In genomic region chr13:99431927-99432636, GRCh38 we compare ENCODE assay signal across 8 cellular contexts.
A peak's percentile ranks its signal among the peaks of the same experiment; 100 is the strongest.
DNase-seq lines count a peak whose midpoint lies in the region; ATAC-seq and TF ChIP-seq lines count a peak whose summit lies in the region.

No MANE protein-coding gene starts in this region.

- H3K36me3 ChIP-seq in naive thymus-derived CD4-positive, alpha-beta T cell (ENCODE audit: control insufficient read depth in 2 of 3, insufficient read depth in 3 of 3, low read length in 3 of 3), result no peaks in the 10 kb centered on the region

- H3K4me3 Mint-ChIP-seq in activated CD4-positive, alpha-beta memory T cell treated with anti-CD3 and anti-CD28 coated beads, Interleukin-2, amount 10 ng/mL, durations not matched to agents 7 days and 5 days, result peak overlapping the region; percentile 62
- peak overlapping the region; percentile 75 to 92 (median 84) for H3K4me3 Mint-ChIP-seq in naive thymus-derived CD4-positive, alpha-beta T cell

- H3K36me3 Mint-ChIP-seq in activated CD4-positive, alpha-beta memory T cell treated with anti-CD3 and anti-CD28 coated beads, Interleukin-2, amount 10 ng/mL, durations not matched to agents 7 days and 5 days (ENCODE audit: low read depth), result peaks cover 5% of the 10 kb centered on the region
- peaks cover 0 to 6% (median 0%) of the 10 kb centered on the region in 5 donors for H3K36me3 Mint-ChIP-seq in naive thymus-derived CD4-positive, alpha-beta T cell

- H3K9me3 Mint-ChIP-seq in activated CD4-positive, alpha-beta memory T cell treated with anti-CD3 and anti-CD28 coated beads, Interleukin-2, amount 10 ng/mL, durations not matched to agents 7 days and 5 days, result no peaks in the 10 kb centered on the region
- H3K9me3 Mint-ChIP-seq in naive thymus-derived CD4-positive, alpha-beta T cell, result peaks cover 0 to 3% (median 0%) of the 10 kb centered on the region in 11 donors

- CTCF ChIA-PET in activated CD4-positive, alpha-beta memory T cell treated with anti-CD3 and anti-CD28 coated beads, Interleukin-2, amount 10 ng/mL, durations not matched to agents 7 days and 5 days (lab: Charles Lee), result interaction anchor here (0.7 to 1.8 kb wide), 3 partner anchors 44 to 162 kb away, joined by 3 to 5 read pairs (median 3); no protein-coding TSS in a partner anchor
- CTCF ChIA-PET in naive thymus-derived CD4-positive, alpha-beta T cell (lab: Charles Lee), result interaction anchor here (0.6 kb wide), 2 partner anchors 34 to 118 kb away, joined by 4 to 5 read pairs; no protein-coding TSS in a partner anchor

- peak overlapping the region; percentile 71 for H3K27ac Mint-ChIP-seq in activated CD4-positive, alpha-beta memory T cell treated with anti-CD3 and anti-CD28 coated beads, Interleukin-2, amount 10 ng/mL, durations not matched to agents 7 days and 5 days
- H3K27ac Mint-ChIP-seq in naive thymus-derived CD4-positive, alpha-beta T cell, result peak overlapping the region; percentile 85 to 98 (median 92)

- POLR2A ChIA-PET in activated CD4-positive, alpha-beta memory T cell treated with anti-CD3 and anti-CD28 coated beads, Interleukin-2, amount 10 ng/mL, durations not matched to agents 7 days and 5 days (lab: Charles Lee), result interaction anchor here (0.9 kb wide), 1 partner anchor 174 kb away, joined by 3 read pairs; the partner anchor contains the start of gene GPR18
- POLR2A ChIA-PET in naive thymus-derived CD4-positive, alpha-beta T cell (lab: Charles Lee), result interaction anchor here (0.7 kb wide), 1 partner anchor 9 kb away, joined by 3 read pairs; no protein-coding TSS in a partner anchor

- H3K4me1 Mint-ChIP-seq in activated CD4-positive, alpha-beta memory T cell treated with anti-CD3 and anti-CD28 coated beads, Interleukin-2, amount 10 ng/mL, durations not matched to agents 7 days and 5 days, result peaks cover 59% of the 10 kb centered on the region
- H3K4me1 Mint-ChIP-seq in naive thymus-derived CD4-positive, alpha-beta T cell, result peaks cover 35 to 77% (median 68%) of the 10 kb centered on the region in 7 donors

- H3K9me3 ChIP-seq in naive thymus-derived CD4-positive, alpha-beta T cell (ENCODE audit: control insufficient read depth in 2 of 3, low read length in 3 of 3), result no peaks in the 10 kb centered on the region

- peaks cover 38 to 48% of the 10 kb centered on the region in 2 donors for H3K4me1 ChIP-seq in naive thymus-derived CD4-positive, alpha-beta T cell (ENCODE audit: control insufficient read depth in 2 of 2, insufficient read depth in 2 of 2, low read length in 2 of 2)

- no peak for DNase-seq in activated CD4-positive, alpha-beta memory T cell treated with anti-CD3 and anti-CD28 coated beads, Interleukin-2, amount 10 ng/mL, durations not matched to agents 7 days and 5 days
- no peak for DNase-seq in naive thymus-derived CD4-positive, alpha-beta T cell
- DNase-seq in NCI-H524 treated with DMSO at 0.1 percent for 48 hours (lab: John Stamatoyannopoulos, UW), result no peak
- no peak for DNase-seq in effector CD4-positive, alpha-beta T cell
- no peak for DNase-seq in foreskin fibroblast
- DNase-seq in midbrain (lab: John Stamatoyannopoulos, UW), result no peak

- H3K27ac ChIP-seq in naive thymus-derived CD4-positive, alpha-beta T cell (ENCODE audit: low read depth, low read length), result peak overlapping the region; percentile 83

- intact Hi-C loops in naive thymus-derived CD4-positive, alpha-beta T cell (cut with micrococcal nuclease), result loop anchor here in 1 of 2 donors (5.0 kb wide), 1 partner anchor 345 kb away; no protein-coding TSS in a partner anchor

- no peaks in the 10 kb centered on the region for H3K27me3 ChIP-seq in naive thymus-derived CD4-positive, alpha-beta T cell (ENCODE audit: control insufficient read depth in 2 of 2, insufficient read depth in 2 of 2, low read length in 2 of 2)

- peak overlapping the region; percentile 32 for H3K4me3 ChIP-seq in naive thymus-derived CD4-positive, alpha-beta T cell (ENCODE audit: low read length)
- H3K4me3 ChIP-seq in foreskin fibroblast (ENCODE audit: low read depth in 1 of 2, low read length in 2 of 2), result no peak overlapping the region

- H3K27me3 Mint-ChIP-seq in activated CD4-positive, alpha-beta memory T cell treated with anti-CD3 and anti-CD28 coated beads, Interleukin-2, amount 10 ng/mL, durations not matched to agents 7 days and 5 days, result peaks cover 6% of the 10 kb centered on the region
- peaks cover 0 to 2% (median 0%) of the 10 kb centered on the region in 5 donors for H3K27me3 Mint-ChIP-seq in naive thymus-derived CD4-positive, alpha-beta T cell

- ATAC-seq in GM19324 (IDR thresholded peaks at IDR 0.05; ENCODE audit: low FRiP score, unreplicated experiment) (peak; percentile 27), HG03025 (IDR thresholded peaks at IDR 0.05; ENCODE audit: low FRiP score, unreplicated experiment) (peak; percentile 28)
- no peak for ATAC-seq in naive thymus-derived CD4-positive, alpha-beta T cell

- no peak for TF ChIP-seq CTCF in foreskin fibroblast (IDR thresholded peaks at IDR 0.05; ENCODE audit: low read depth, low read length)
